Comparison of ENCODE assay signal across 1 cellular context in genomic region chr19:2221918-2222317, GRCh38.
A peak's percentile ranks its signal among the peaks of the same experiment; 100 is the strongest.
TF ChIP-seq lines count a peak whose summit lies in the region.

No MANE protein-coding gene starts in this region.

TF ChIP-seq in SK-N-SH, 30 proteins besides CTCF, POLR2A, EP300 and RAD21:
- TF ChIP-seq, protein P1, sequence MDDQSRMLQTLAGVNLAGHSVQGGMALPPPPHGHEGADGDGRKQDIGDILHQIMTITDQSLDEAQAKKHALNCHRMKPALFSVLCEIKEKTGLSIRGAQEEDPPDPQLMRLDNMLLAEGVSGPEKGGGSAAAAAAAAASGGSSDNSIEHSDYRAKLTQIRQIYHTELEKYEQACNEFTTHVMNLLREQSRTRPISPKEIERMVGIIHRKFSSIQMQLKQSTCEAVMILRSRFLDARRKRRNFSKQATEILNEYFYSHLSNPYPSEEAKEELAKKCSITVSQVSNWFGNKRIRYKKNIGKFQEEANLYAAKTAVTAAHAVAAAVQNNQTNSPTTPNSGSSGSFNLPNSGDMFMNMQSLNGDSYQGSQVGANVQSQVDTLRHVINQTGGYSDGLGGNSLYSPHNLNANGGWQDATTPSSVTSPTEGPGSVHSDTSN (IDR thresholded peaks at IDR 0.05): no peak
- TF ChIP-seq SMC3 (IDR thresholded peaks at IDR 0.05; ENCODE audit: low read depth, low read length): peak; percentile 20
- TF ChIP-seq RXRA (IDR thresholded peaks at IDR 0.05; ENCODE audit: borderline replicate concordance, low read depth): no peak
- no peak for TF ChIP-seq MAX (IDR thresholded peaks at IDR 0.05; ENCODE audit: low read depth)
TF ChIP-seq in SK-N-SH: peak in this region for 1.
